In genomic region chr1:47226121-47226977, GRCh38 we compare ENCODE assay signal across 10 cellular contexts. TPM values are rescaled to one million over a fixed set of nuclear protein-coding genes. Genes with fewer than 3 reads are reported as not detected.
A peak's percentile ranks its signal among the peaks of the same experiment; 100 is the strongest.
DNase-seq lines count a peak whose midpoint lies in the region; ATAC-seq and TF ChIP-seq lines count a peak whose summit lies in the region.
"Had no signal": no experiment of that assay in that cellular context is flagged by ENCODE, and none has a peak within 500 bp of the region (broad histone marks: within the 10 kb centered on the region; RNA-seq: fewer than 3 reads in every experiment).

No MANE protein-coding gene starts in this region.

- H4K8ac ChIP-seq in mesendoderm (ENCODE audit: low read depth, low read length), result no peak overlapping the region

- H3K27me3 ChIP-seq in left ventricle myocardium inferior (ENCODE audit: low read depth) (peaks cover 100% of the 10 kb centered on the region), ascending aorta (peaks cover 44% of the 10 kb centered on the region), mesendoderm (ENCODE audit: insufficient read depth, low read length, poor library complexity) (peaks cover 93% of the 10 kb centered on the region), upper lobe of right lung (peaks cover 77% of the 10 kb centered on the region), transverse colon (peaks cover 100% of the 10 kb centered on the region)

- no peak overlapping the region for H3K56ac ChIP-seq in mesendoderm (ENCODE audit: low read length)

- H3K4me2 ChIP-seq in mesendoderm (ENCODE audit: low read length), result no peak overlapping the region

- in situ Hi-C loops in GM13976 (cut with MboI; ENCODE audit: low sequenced_read_pairs, unreplicated experiment), result no loop called here
- in situ Hi-C loops in transverse colon (cut with MboI; ENCODE audit: low pct_ligation_motif_present in 1 of 4, low pct_unique_long_range_greater_than_20kb in 1 of 4, low sequenced_read_pairs in 3 of 4), result no loop called here

- no peak overlapping the region for H2BK5ac ChIP-seq in mesendoderm (ENCODE audit: low read length)

- no peak overlapping the region for H3K18ac ChIP-seq in mesendoderm (ENCODE audit: low read length)

- ATAC-seq in left ventricle myocardium superior (no peak), upper lobe of right lung (no peak), HG03565 (IDR thresholded peaks at IDR 0.05; ENCODE audit: unreplicated experiment) (no peak)

- H3K27ac ChIP-seq in left ventricle myocardium inferior (replicated peaks) (peak overlapping the region; percentile 44), ascending aorta (no peak overlapping the region), mesendoderm (ENCODE audit: low read depth, low read length) (no peak overlapping the region), upper lobe of right lung (no peak overlapping the region), transverse colon (no peak overlapping the region)

- no peak for TF ChIP-seq CTCF in left ventricle myocardium inferior (IDR thresholded peaks at IDR 0.05; ENCODE audit: borderline replicate concordance)
- TF ChIP-seq CTCF in ascending aorta (IDR thresholded peaks at IDR 0.05), result no peak
- TF ChIP-seq CTCF in upper lobe of right lung (IDR thresholded peaks at IDR 0.05), result no peak
- TF ChIP-seq CTCF in GM13976 (IDR thresholded peaks at IDR 0.05; ENCODE audit: borderline replicate concordance, control extremely low read depth, extremely low read depth, insufficient read depth, missing control alignments), result no peak
- TF ChIP-seq CTCF in transverse colon (IDR thresholded peaks at IDR 0.05), result no peak

- no peak overlapping the region for H2AK5ac ChIP-seq in mesendoderm (ENCODE audit: low read length)

- H2BK120ac ChIP-seq in mesendoderm (ENCODE audit: low read depth, low read length), result no peak overlapping the region

- no CpG with 5 or more reads among the region's 21 CpGs for WGBS in mesendoderm (ENCODE audit: extremely low coverage, insufficient coverage, low lambda C conversion rate)
- 21 to 38% methylated on average over 12 to 21 of the region's 21 CpGs for WGBS in transverse colon (ENCODE audit: low coverage in 1 of 2), 2 donors

- no peak for TF ChIP-seq POLR2A in transverse colon (IDR thresholded peaks at IDR 0.05)

- TF ChIP-seq EP300 in transverse colon (IDR thresholded peaks at IDR 0.05; ENCODE audit: low read depth), result no peak

- H3K23ac ChIP-seq in mesendoderm (ENCODE audit: low read length), result peak overlapping the region; percentile 76

- DNase-seq in left ventricle myocardium inferior (no peak), left ventricle myocardium superior (no peak), ascending aorta (ENCODE audit: low spot score in 2 of 2) (no peak), mesendoderm (no peak), upper lobe of right lung (no peak), GM13976 (ENCODE audit: low spot score) (no peak), transverse colon (no peak)
- DNase-seq: T1000 had no signal

- H3K9me3 ChIP-seq in left ventricle myocardium inferior (replicated peaks) (no peaks in the 10 kb centered on the region), ascending aorta (no peaks in the 10 kb centered on the region), upper lobe of right lung (no peaks in the 10 kb centered on the region), transverse colon (no peaks in the 10 kb centered on the region)

- no peak overlapping the region for H4K5ac ChIP-seq in mesendoderm (ENCODE audit: low read length)

- no peaks in the 10 kb centered on the region for H3K36me3 ChIP-seq in left ventricle myocardium inferior
- no peaks in the 10 kb centered on the region for H3K36me3 ChIP-seq in ascending aorta
- H3K36me3 ChIP-seq in mesendoderm (ENCODE audit: control insufficient read depth, insufficient read depth, low read length), result no peaks in the 10 kb centered on the region
- H3K36me3 ChIP-seq in upper lobe of right lung, result no peaks in the 10 kb centered on the region
- H3K36me3 ChIP-seq in transverse colon, result no peaks in the 10 kb centered on the region

- no peaks in the 10 kb centered on the region for H3K79me2 ChIP-seq in mesendoderm (ENCODE audit: control insufficient read depth, insufficient read depth, low read length)

- intact Hi-C loops in left ventricle myocardium inferior (cut with micrococcal nuclease) (no loop called here), left ventricle myocardium superior (cut with micrococcal nuclease) (no loop called here), ascending aorta (cut with DNase I) (no loop called here), upper lobe of right lung (cut with DNase I) (no loop called here), transverse colon (cut with DNase I; ENCODE audit: low total_unique reads) (no loop called here)

- H3K4me1 ChIP-seq in left ventricle myocardium inferior (peaks cover 65% of the 10 kb centered on the region), ascending aorta (peaks cover 12 to 18% of the 10 kb centered on the region in 2 donors), mesendoderm (ENCODE audit: control insufficient read depth, low read depth, low read length) (peaks cover 2% of the 10 kb centered on the region), upper lobe of right lung (peaks cover 10% of the 10 kb centered on the region), transverse colon (peaks cover 9 to 33% (median 22%) of the 10 kb centered on the region in 4 donors)

- no peak overlapping the region for H3K4ac ChIP-seq in mesendoderm (ENCODE audit: low read depth, low read length)

- H3K4me3 ChIP-seq in left ventricle myocardium inferior (peak overlapping the region; percentile 61), ascending aorta (peak overlapping the region; percentile 57 to 59), mesendoderm (ENCODE audit: low read length) (no peak overlapping the region), upper lobe of right lung (peak overlapping the region; percentile 36), transverse colon (peak overlapping the region in 1 of 4 donors; percentile 38)

- peak overlapping the region; percentile 16 for H3K9ac ChIP-seq in mesendoderm (ENCODE audit: low read length)

- H3K79me1 ChIP-seq in mesendoderm (ENCODE audit: low read length), result no peaks in the 10 kb centered on the region

- H2BK15ac ChIP-seq in mesendoderm (replicated peaks; ENCODE audit: low read depth), result no peak overlapping the region

RNA-seq across cellular contexts. Expression of gene TAL1, which starts 5.7 kb away (rescaled TPM):
- total RNA-seq in left ventricle myocardium inferior (4.3 TPM), left ventricle myocardium superior (3.7 TPM), ascending aorta (13.9 TPM), upper lobe of right lung (18.3 TPM), transverse colon (1 to 10 TPM in 2 of 4 donors, under 1 TPM in 2; 0.80 to 7.9 (median 1.9) TPM)
- polyA plus RNA-seq in mesendoderm (2013, experiment 1 of 2), result 0.06 TPM
- 0.01 TPM for polyA plus RNA-seq in mesendoderm (2013, experiment 2 of 2)
- total RNA-seq: LHCN-M2 had no signal

RNA-seq across cellular contexts. Expression of gene PDZK1IP1, which starts 36.5 kb away (rescaled TPM):
- total RNA-seq in left ventricle myocardium inferior, result not detected
- not detected for total RNA-seq in left ventricle myocardium superior
- not detected for total RNA-seq in ascending aorta
- 0.06 TPM for polyA plus RNA-seq in mesendoderm (2013, experiment 1 of 2)
- polyA plus RNA-seq in mesendoderm (2013, experiment 2 of 2), result not detected
- 41.2 TPM for total RNA-seq in upper lobe of right lung
- 100 to 1,000 TPM in 2 of 4 donors, 10 to 100 TPM in 2; 16.5 to 228 (median 148) TPM for total RNA-seq in transverse colon
- total RNA-seq: LHCN-M2 had no signal

Comparison
In these comparisons a context has a peak if more than half of its experiments do, and no peak if none do; other contexts are left out.
1. RNA of gene PDZK1IP1, which starts 36.5 kb away (total RNA-seq): 16.5 to 228 TPM in transverse colon and 41.2 TPM in upper lobe of right lung (single experiment); not detected in left ventricle myocardium superior (single experiment), not detected in left ventricle myocardium inferior (single experiment) and not detected in ascending aorta (single experiment); every median in the first group is over 10 times any median in the second.